In genomic region chr2:112275887-112276773, GRCh38 we compare ENCODE assay signal across 8 cellular contexts. TPM values are rescaled to one million over a fixed set of nuclear protein-coding genes. Genes with fewer than 3 reads are reported as not detected.
DNase-seq lines count a peak whose midpoint lies in the region; ATAC-seq, FAIRE-seq and TF ChIP-seq lines count a peak whose summit lies in the region.

No MANE protein-coding gene starts in this region.

- peaks cover 11% of the 10 kb centered on the region for H3K4me1 Mint-ChIP-seq in T-helper 17 cell

- DNase-seq in GM13976 (ENCODE audit: low spot score) (peak; percentile 85), NCI-H1436 treated with DMSO at 0.1 percent for 48 hours (lab: John Stamatoyannopoulos, UW) (peak; percentile 53), T-helper 17 cell (peak; percentile 63 to 72 (median 69)), amygdala (lab: John Stamatoyannopoulos, UW) (peak in 55 of 56 donors; percentile 25 to 88 (median 73)), right atrium auricular region (ENCODE audit: low spot score) (peak; percentile 89), pulmonary artery endothelial cell (ENCODE audit: low read depth, low spot score) (peak; percentile 60), urothelium cell line (ENCODE audit: low spot score) (peak; percentile 93)

- H3K4me3 Mint-ChIP-seq in T-helper 17 cell: peak overlapping the region; percentile 93

- TF ChIP-seq CTCF in GM13976 (IDR thresholded peaks at IDR 0.05; ENCODE audit: borderline replicate concordance, control extremely low read depth, extremely low read depth, insufficient read depth, missing control alignments): no peak
- no peak for TF ChIP-seq CTCF in right atrium auricular region (IDR thresholded peaks at IDR 0.05)

- no peaks in the 10 kb centered on the region for H3K36me3 ChIP-seq in right atrium auricular region

- H3K27me3 ChIP-seq in right atrium auricular region: no peaks in the 10 kb centered on the region

- peaks cover 0 to 16% of the 10 kb centered on the region in 2 donors for H3K4me1 ChIP-seq in right atrium auricular region

- peak overlapping the region; percentile 100 for H3K27ac ChIP-seq in right atrium auricular region

- ATAC-seq in HG02798 (IDR thresholded peaks at IDR 0.05; ENCODE audit: poor library complexity, unreplicated experiment): peak; percentile 53
- ATAC-seq in T-helper 17 cell: peak; percentile 63

- FAIRE-seq in urothelium cell line (lab: Jason Lieb, UNC): peak; percentile 32

- H3K27ac Mint-ChIP-seq in T-helper 17 cell: peak overlapping the region; percentile 97

- in situ Hi-C loops in GM13976 (cut with MboI; ENCODE audit: low sequenced_read_pairs, unreplicated experiment): no loop called here

- H3K4me3 ChIP-seq in right atrium auricular region: peak overlapping the region; percentile 85 to 97

- no peaks in the 10 kb centered on the region for H3K36me3 Mint-ChIP-seq in T-helper 17 cell (ENCODE audit: low read depth)

- no peaks in the 10 kb centered on the region for H3K27me3 Mint-ChIP-seq in T-helper 17 cell

- H3K9me3 ChIP-seq in T-helper 17 cell (ENCODE audit: control insufficient read depth, low read length, poor library complexity, severe bottlenecking) (no peaks in the 10 kb centered on the region), right atrium auricular region (no peaks in the 10 kb centered on the region)

RNA-seq across cellular contexts. Expression of gene ZC3H6, which starts 0.7 kb away (rescaled TPM):
- total RNA-seq in T-helper 17 cell (10 to 100 TPM; 17.7 to 19.6 TPM), right atrium auricular region (10 to 100 TPM; 12.7 to 16.9 TPM), pulmonary artery endothelial cell (1.8 and 2.7 TPM in 2 replicates)

RNA-seq across cellular contexts. Expression of gene ZC3H8, which starts 21.3 kb away (rescaled TPM):
- total RNA-seq in T-helper 17 cell: 10 to 100 TPM; 15.3 to 16.8 TPM
- 1 to 10 TPM; 5.2 to 7.2 TPM for total RNA-seq in right atrium auricular region
- 4.2 and 5.3 TPM in 2 replicates for total RNA-seq in pulmonary artery endothelial cell

Comparison
In these comparisons a context has a peak if more than half of its experiments do, and no peak if none do; other contexts are left out.
1. Peak in every context shown above with its lines: DNase-seq, ATAC-seq, H3K4me3 ChIP-seq and H3K27ac ChIP-seq.